9 cellular contexts compared by ENCODE assay signal in genomic region chr15:91142097-91142744, GRCh38. TPM values are rescaled to one million over a fixed set of nuclear protein-coding genes. Genes with fewer than 3 reads are reported as not detected.
DNase-seq lines count a peak whose midpoint lies in the region; ATAC-seq and TF ChIP-seq lines count a peak whose summit lies in the region.
"Had no signal": no experiment of that assay in that cellular context is flagged by ENCODE, and none has a peak within 500 bp of the region (broad histone marks: within the 10 kb centered on the region; RNA-seq: fewer than 3 reads in every experiment).

No MANE protein-coding gene starts in this region.

- TF ChIP-seq POLR2A in body of pancreas (IDR thresholded peaks at IDR 0.05) (no peak), prostate gland (IDR thresholded peaks at IDR 0.05) (no peak), Peyer's patch (IDR thresholded peaks at IDR 0.05) (no peak)

- H3K4me3 Mint-ChIP-seq in activated T-cell treated with anti-CD3 and anti-CD28 coated beads, Interleukin-2, amount 50 U/mL, for 24 hours, result no peak overlapping the region
- H3K4me3 Mint-ChIP-seq: T-helper 1 cell treated with Interleukin-12 subunit alpha and Interleukin-12 subunit beta and Interleukin-4 antibody, amounts not matched to agents 30 μg/mL and 1 μg/mL, for 36 hours had no signal

- no peaks in the 10 kb centered on the region for H3K9me2 ChIP-seq in neural cell (ENCODE audit: insufficient read depth, low read length)

- peak; percentile 80 for ATAC-seq in body of pancreas

- no peaks in the 10 kb centered on the region for H3K79me2 ChIP-seq in KMS-11 (ENCODE audit: insufficient read depth, low read depth)
- no peaks in the 10 kb centered on the region for H3K79me2 ChIP-seq in neural cell (replicated peaks; ENCODE audit: insufficient read depth, low read length)

- peak; percentile 29 for TF ChIP-seq RAD21 in neural cell (conservative IDR thresholded peaks at IDR 0.05)

- peaks cover 49% of the 10 kb centered on the region for H3K27me3 Mint-ChIP-seq in activated T-cell treated with anti-CD3 and anti-CD28 coated beads, Interleukin-2, amount 50 U/mL, for 24 hours

- no peaks in the 10 kb centered on the region for H3F3A ChIP-seq in neural cell (ENCODE audit: insufficient read depth, low read length, poor library complexity, severe bottlenecking)

- no peak overlapping the region for H3K4me2 ChIP-seq in KMS-11
- no peak overlapping the region for H3K4me2 ChIP-seq in neural cell (ENCODE audit: low read length)

- no peak overlapping the region for H3K27ac ChIP-seq in KMS-11
- H3K27ac ChIP-seq in body of pancreas, result peak overlapping the region in 2 of 4 donors; percentile 32 to 44
- no peak overlapping the region for H3K27ac ChIP-seq in neural cell (ENCODE audit: low read length)
- H3K27ac ChIP-seq in prostate gland, result no peak overlapping the region
- no peak overlapping the region for H3K27ac ChIP-seq in Peyer's patch

- H3K4me1 ChIP-seq in KMS-11 (ENCODE audit: low read depth, poor library complexity, severe bottlenecking) (no peaks in the 10 kb centered on the region), body of pancreas (no peaks in the 10 kb centered on the region), prostate gland (replicated peaks) (no peaks in the 10 kb centered on the region), Peyer's patch (no peaks in the 10 kb centered on the region)

- H3K9ac ChIP-seq in KMS-11 (no peak overlapping the region), neural cell (ENCODE audit: low read length) (no peak overlapping the region)

- no peaks in the 10 kb centered on the region for H3K36me3 Mint-ChIP-seq in activated T-cell treated with anti-CD3 and anti-CD28 coated beads, Interleukin-2, amount 50 U/mL, for 24 hours (ENCODE audit: low read depth)

- H3K4me3 ChIP-seq in KMS-11 (IDR thresholded peaks at IDR 0.05; ENCODE audit: insufficient read depth, low read depth, low read length) (no peak overlapping the region), body of pancreas (no peak overlapping the region), neural cell (ENCODE audit: low read length) (no peak overlapping the region), prostate gland (no peak overlapping the region), Peyer's patch (no peak overlapping the region)

- H3K4me1 Mint-ChIP-seq in activated T-cell treated with anti-CD3 and anti-CD28 coated beads, Interleukin-2, amount 50 U/mL, for 24 hours (ENCODE audit: low read depth), result no peaks in the 10 kb centered on the region

- H4K20me1 ChIP-seq in KMS-11 (ENCODE audit: insufficient read depth), result no peaks in the 10 kb centered on the region
- H4K20me1 ChIP-seq in neural cell (ENCODE audit: insufficient read depth), result no peaks in the 10 kb centered on the region

- DNase-seq in body of pancreas, result peak in 2 of 4 donors; percentile 9 to 23
- no peak for DNase-seq in prostate gland (ENCODE audit: low spot score)
- no peak for DNase-seq in Peyer's patch
- DNase-seq in activated T-cell treated with anti-CD3 and anti-CD28 coated beads, Interleukin-2, amount 50 U/mL, for 24 hours, result no peak
- DNase-seq: effector CD8-positive, alpha-beta T cell had no signal

- no peaks in the 10 kb centered on the region for H3K27me3 ChIP-seq in KMS-11 (ENCODE audit: insufficient read depth, low read depth)
- no peaks in the 10 kb centered on the region for H3K27me3 ChIP-seq in body of pancreas
- H3K27me3 ChIP-seq in neural cell (ENCODE audit: insufficient read depth, low read depth, low read length), result no peaks in the 10 kb centered on the region
- no peaks in the 10 kb centered on the region for H3K27me3 ChIP-seq in prostate gland (replicated peaks; ENCODE audit: insufficient read depth)
- H3K27me3 ChIP-seq in Peyer's patch, result no peaks in the 10 kb centered on the region

- no peak for TF ChIP-seq EP300 in neural cell (conservative IDR thresholded peaks at IDR 0.05; ENCODE audit: poor library complexity, severe bottlenecking)

- H2AFZ ChIP-seq in KMS-11 (ENCODE audit: low read depth) (0 out of 2 replicates have a peak overlapping the region, but pooled peaks have one; percentile 15), neural cell (ENCODE audit: low read depth, low read length) (no peak overlapping the region)

- no peaks in the 10 kb centered on the region for H3K9me3 ChIP-seq in body of pancreas
- H3K9me3 ChIP-seq in neural cell (ENCODE audit: low read length), result no peaks in the 10 kb centered on the region
- H3K9me3 ChIP-seq in prostate gland, result no peaks in the 10 kb centered on the region
- no peaks in the 10 kb centered on the region for H3K9me3 ChIP-seq in Peyer's patch

- no peak overlapping the region for H3K27ac Mint-ChIP-seq in activated T-cell treated with anti-CD3 and anti-CD28 coated beads, Interleukin-2, amount 50 U/mL, for 24 hours
- H3K27ac Mint-ChIP-seq: T-helper 1 cell treated with Interleukin-12 subunit alpha and Interleukin-12 subunit beta and Interleukin-4 antibody, amounts not matched to agents 30 μg/mL and 1 μg/mL, for 36 hours had no signal

- no peaks in the 10 kb centered on the region for H3K36me3 ChIP-seq in KMS-11 (ENCODE audit: insufficient read depth)
- H3K36me3 ChIP-seq in body of pancreas (replicated peaks in 1 of 2; ENCODE audit: insufficient read depth in 1 of 2, low read depth in 2 of 2), result no peaks in the 10 kb centered on the region
- no peaks in the 10 kb centered on the region for H3K36me3 ChIP-seq in neural cell (ENCODE audit: insufficient read depth, low read length)
- no peaks in the 10 kb centered on the region for H3K36me3 ChIP-seq in prostate gland
- H3K36me3 ChIP-seq in Peyer's patch, result no peaks in the 10 kb centered on the region

- TF ChIP-seq CTCF in GM12873 (IDR thresholded peaks at IDR 0.05; ENCODE audit: insufficient read depth, low read depth, low read length, missing control alignments), result peak; percentile 56
- peak; percentile 66 for TF ChIP-seq CTCF in KMS-11 (conservative IDR thresholded peaks at IDR 0.05; ENCODE audit: low read depth, low read length)
- peak in 6 of 7 experiments; percentile 40 to 63 (median 54) for TF ChIP-seq CTCF in body of pancreas (IDR thresholded peaks at IDR 0.05)
- TF ChIP-seq CTCF in neural cell (IDR thresholded peaks at IDR 0.05; ENCODE audit: poor library complexity, severe bottlenecking), result peak; percentile 60
- peak in 1 of 4 experiments; percentile 19 for TF ChIP-seq CTCF in prostate gland (IDR thresholded peaks at IDR 0.05)
- peak in 3 of 6 experiments; percentile 5 to 22 (median 11) for TF ChIP-seq CTCF in Peyer's patch (IDR thresholded peaks at IDR 0.05)

- H3K9me3 Mint-ChIP-seq in activated T-cell treated with anti-CD3 and anti-CD28 coated beads, Interleukin-2, amount 50 U/mL, for 24 hours, result no peaks in the 10 kb centered on the region
- H3K9me3 Mint-ChIP-seq: T-helper 1 cell treated with Interleukin-12 subunit alpha and Interleukin-12 subunit beta and Interleukin-4 antibody, amounts not matched to agents 30 μg/mL and 1 μg/mL, for 36 hours had no signal

- intact Hi-C loops in body of pancreas (cut with DNase I), result no loop called here
- intact Hi-C loops in prostate gland (cut with DNase I), result no loop called here

- 55 to 59% methylated on average over 1 of the region's 1 CpG for WGBS in body of pancreas, 2 donors
- WGBS in prostate gland, result 89% methylated on average over 1 of the region's 1 CpG

TF ChIP-seq in neural cell, 6 proteins besides CTCF, POLR2A, EP300 and RAD21:
- TF ChIP-seq SMC3 (conservative IDR thresholded peaks at IDR 0.05; ENCODE audit: poor library complexity), result no peak
- no peak for TF ChIP-seq EZH2 (IDR thresholded peaks at IDR 0.05; ENCODE audit: borderline replicate concordance, insufficient read depth, low read length, poor library complexity, severe bottlenecking)
- TF ChIP-seq POLR2AphosphoS5 (IDR thresholded peaks at IDR 0.05), result no peak
- no peak for TF ChIP-seq TAF1 (IDR thresholded peaks at IDR 0.05; ENCODE audit: low read depth)
- TF ChIP-seq MXI1 (conservative IDR thresholded peaks at IDR 0.05; ENCODE audit: poor library complexity, severe bottlenecking), result no peak
- TF ChIP-seq, protein P1, sequence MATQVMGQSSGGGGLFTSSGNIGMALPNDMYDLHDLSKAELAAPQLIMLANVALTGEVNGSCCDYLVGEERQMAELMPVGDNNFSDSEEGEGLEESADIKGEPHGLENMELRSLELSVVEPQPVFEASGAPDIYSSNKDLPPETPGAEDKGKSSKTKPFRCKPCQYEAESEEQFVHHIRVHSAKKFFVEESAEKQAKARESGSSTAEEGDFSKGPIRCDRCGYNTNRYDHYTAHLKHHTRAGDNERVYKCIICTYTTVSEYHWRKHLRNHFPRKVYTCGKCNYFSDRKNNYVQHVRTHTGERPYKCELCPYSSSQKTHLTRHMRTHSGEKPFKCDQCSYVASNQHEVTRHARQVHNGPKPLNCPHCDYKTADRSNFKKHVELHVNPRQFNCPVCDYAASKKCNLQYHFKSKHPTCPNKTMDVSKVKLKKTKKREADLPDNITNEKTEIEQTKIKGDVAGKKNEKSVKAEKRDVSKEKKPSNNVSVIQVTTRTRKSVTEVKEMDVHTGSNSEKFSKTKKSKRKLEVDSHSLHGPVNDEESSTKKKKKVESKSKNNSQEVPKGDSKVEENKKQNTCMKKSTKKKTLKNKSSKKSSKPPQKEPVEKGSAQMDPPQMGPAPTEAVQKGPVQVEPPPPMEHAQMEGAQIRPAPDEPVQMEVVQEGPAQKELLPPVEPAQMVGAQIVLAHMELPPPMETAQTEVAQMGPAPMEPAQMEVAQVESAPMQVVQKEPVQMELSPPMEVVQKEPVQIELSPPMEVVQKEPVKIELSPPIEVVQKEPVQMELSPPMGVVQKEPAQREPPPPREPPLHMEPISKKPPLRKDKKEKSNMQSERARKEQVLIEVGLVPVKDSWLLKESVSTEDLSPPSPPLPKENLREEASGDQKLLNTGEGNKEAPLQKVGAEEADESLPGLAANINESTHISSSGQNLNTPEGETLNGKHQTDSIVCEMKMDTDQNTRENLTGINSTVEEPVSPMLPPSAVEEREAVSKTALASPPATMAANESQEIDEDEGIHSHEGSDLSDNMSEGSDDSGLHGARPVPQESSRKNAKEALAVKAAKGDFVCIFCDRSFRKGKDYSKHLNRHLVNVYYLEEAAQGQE (IDR thresholded peaks at IDR 0.05; ENCODE audit: borderline replicate concordance), result no peak

RNA-seq across cellular contexts. Expression of gene SV2B, which starts 42.2 kb away (rescaled TPM):
- 10 to 100 TPM in 1 of 2 donors, under 1 TPM in 1; 0.78 to 20.4 TPM for total RNA-seq in body of pancreas
- polyA plus RNA-seq in neural cell, result 0.38 and 0.68 TPM in 2 replicates
- 2.0 and 2.7 TPM in 2 replicates for polyA minus RNA-seq in neural cell
- 1 to 10 TPM; 2.3 to 5.4 TPM for total RNA-seq in prostate gland
- 1 to 10 TPM in 1 of 4 donors, under 1 TPM in 3; 0.18 to 2.5 (median 0.69) TPM for total RNA-seq in Peyer's patch
